32 cellular contexts compared by ENCODE assay signal in the genomic region with DNA sequence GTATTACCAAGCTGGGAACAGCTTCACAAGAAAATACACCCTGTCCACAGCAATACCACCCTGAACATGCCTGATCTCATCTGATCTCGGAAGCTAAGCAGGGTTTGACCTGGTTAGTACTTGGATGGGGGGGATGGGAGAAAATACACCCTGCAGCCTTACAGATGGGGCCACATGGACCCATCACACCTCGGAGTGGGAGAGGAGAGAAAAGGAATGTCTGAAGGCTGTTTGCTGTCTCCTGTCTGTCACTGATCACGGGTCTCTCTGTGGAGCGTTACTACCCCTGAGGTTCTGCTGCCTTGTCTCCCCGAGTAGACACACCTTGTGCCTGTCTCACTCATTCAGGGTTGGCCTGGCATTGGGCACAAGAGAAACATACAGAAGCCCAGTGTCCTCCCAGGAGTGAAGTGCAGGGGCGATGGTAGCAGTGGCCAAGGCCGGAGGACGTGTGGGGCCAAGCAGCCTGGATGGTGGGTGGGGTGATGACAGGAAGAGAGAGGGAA. TPM values are rescaled to one million over a fixed set of nuclear protein-coding genes. Genes with fewer than 3 reads are reported as not detected.
"Had no signal": no experiment of that assay in that cellular context is flagged by ENCODE, and none has a peak within 500 bp of the region (broad histone marks: within the 10 kb centered on the region; RNA-seq: fewer than 3 reads in every experiment).

No MANE protein-coding gene starts in this region.

- H3K4me3 Mint-ChIP-seq: activated CD8-positive, alpha-beta T cell treated with anti-CD3 and anti-CD28 coated beads for 36 hours; activated naive CD4-positive, alpha-beta T cell treated with anti-CD3 and anti-CD28 coated beads, Interleukin-2, amount 10 ng/mL, durations not matched to agents 7 days and 5 days; activated naive CD8-positive, alpha-beta T cell treated with anti-CD3 and anti-CD28 coated beads, Interleukin-2, amount 10 ng/mL, durations not matched to agents 7 days and 5 days; activated T-cell treated with anti-CD3 and anti-CD28 coated beads, Interleukin-2, amount 50 U/mL, for 72 hours had no signal

- H3K4me3 ChIP-seq: adrenal gland, SK-N-MC had no signal

- H3K27me3 ChIP-seq: adrenal gland had no signal

- H3K36me3 ChIP-seq: adrenal gland had no signal

- H3K4me1 Mint-ChIP-seq: activated naive CD4-positive, alpha-beta T cell treated with anti-CD3 and anti-CD28 coated beads, Interleukin-2, amount 10 ng/mL, durations not matched to agents 7 days and 5 days; activated naive CD8-positive, alpha-beta T cell treated with anti-CD3 and anti-CD28 coated beads, Interleukin-2, amount 10 ng/mL, durations not matched to agents 7 days and 5 days had no signal

- H3K27ac ChIP-seq: adrenal gland, SK-N-MC, VCaP had no signal

- H3K9me3 Mint-ChIP-seq: activated CD8-positive, alpha-beta T cell treated with anti-CD3 and anti-CD28 coated beads for 36 hours; activated naive CD4-positive, alpha-beta T cell treated with anti-CD3 and anti-CD28 coated beads, Interleukin-2, amount 10 ng/mL, durations not matched to agents 7 days and 5 days; activated T-cell treated with anti-CD3 and anti-CD28 coated beads, Interleukin-2, amount 50 U/mL, for 72 hours; activated T-helper 2 cell treated with anti-CD3 and anti-CD28 coated beads, Interferon-gamma antibody, Interleukin-2, Interleukin-4, amounts not matched to agents 10 μg/mL and 5 μg/mL and 100 μg/mL, durations not matched to agents 14 hours and 24 hours and 36 hours had no signal

- H3K9me3 ChIP-seq: adrenal gland had no signal

- H3K27ac Mint-ChIP-seq: activated CD8-positive, alpha-beta T cell treated with anti-CD3 and anti-CD28 coated beads for 36 hours; activated naive CD4-positive, alpha-beta T cell treated with anti-CD3 and anti-CD28 coated beads, Interleukin-2, amount 10 ng/mL, durations not matched to agents 7 days and 5 days; activated naive CD8-positive, alpha-beta T cell treated with anti-CD3 and anti-CD28 coated beads, Interleukin-2, amount 10 ng/mL, durations not matched to agents 7 days and 5 days; activated T-cell treated with anti-CD3 and anti-CD28 coated beads, Interleukin-2, amount 50 U/mL, for 72 hours; activated T-helper 2 cell treated with anti-CD3 and anti-CD28 coated beads, Interferon-gamma antibody, Interleukin-2, Interleukin-4, amounts not matched to agents 10 μg/mL and 5 μg/mL and 100 μg/mL, durations not matched to agents 14 hours and 24 hours and 36 hours had no signal

- ATAC-seq: activated CD4-positive, CD25-positive, alpha-beta regulatory T cell treated with anti-CD3 and anti-CD28 coated beads, Interleukin-2, amount 50 U/mL, for 24 hours; activated CD8-positive, alpha-beta T cell treated with anti-CD3 and anti-CD28 coated beads for 36 hours; activated T-cell treated with anti-CD3 and anti-CD28 coated beads, Interleukin-2, amount 50 U/mL, for 72 hours; Panc1; Right ventricle myocardium inferior had no signal

- DNase-seq: activated CD4-positive, alpha-beta T cell treated with anti-CD3 and anti-CD28 coated beads for 4 hours; activated CD8-positive, alpha-beta memory T cell treated with anti-CD3 and anti-CD28 coated beads, Interleukin-2, amount 50 U/mL, for 4 hours; activated CD8-positive, alpha-beta T cell treated with anti-CD3 and anti-CD28 coated beads for 36 hours; activated gamma-delta T cell treated with Interleukin-2 at 50 U/mL for 16 hours; activated naive CD4-positive, alpha-beta T cell treated with anti-CD3 and anti-CD28 coated beads, Interleukin-2, amount 10 ng/mL, durations not matched to agents 7 days and 5 days; activated naive CD8-positive, alpha-beta T cell treated with anti-CD3 and anti-CD28 coated beads, Interleukin-2, amount 10 ng/mL, durations not matched to agents 7 days and 5 days; activated T-cell treated with anti-CD3 and anti-CD28 coated beads, Interleukin-2, amount 50 U/mL, for 72 hours; adrenal gland; anterior cingulate cortex; KG1; MV-4-11; NCI-H1092 treated with DMSO at 0.1 percent for 48 hours; NCI-H1417 treated with DMSO at 0.1 percent for 48 hours; NCI-H1694; NCI-H2029; NCI-H2107; NCI-H345; NCI-H510A; NCI-H526 treated with DMSO at 0.1 percent for 48 hours; NCI-H82; OCI-M1; RPMI8226; T-helper 1 cell had no signal

- H3K36me3 Mint-ChIP-seq: activated naive CD4-positive, alpha-beta T cell treated with anti-CD3 and anti-CD28 coated beads, Interleukin-2, amount 10 ng/mL, durations not matched to agents 7 days and 5 days; activated naive CD8-positive, alpha-beta T cell treated with anti-CD3 and anti-CD28 coated beads, Interleukin-2, amount 10 ng/mL, durations not matched to agents 7 days and 5 days had no signal

RNA-seq across cellular contexts. Expression of a gene that starts 48.0 kb away (rescaled TPM):
- total RNA-seq: activated CD8-positive, alpha-beta T cell treated with anti-CD3 and anti-CD28 coated beads for 36 hours; activated naive CD8-positive, alpha-beta T cell treated with anti-CD3 and anti-CD28 coated beads, Interleukin-2, amount 10 ng/mL, durations not matched to agents 7 days and 5 days; activated T-cell treated with anti-CD3 and anti-CD28 coated beads, Interleukin-2, amount 50 U/mL, for 72 hours; activated T-helper 2 cell treated with anti-CD3 and anti-CD28 coated beads, Interferon-gamma antibody, Interleukin-2, Interleukin-4, amounts not matched to agents 10 μg/mL and 5 μg/mL and 100 μg/mL, durations not matched to agents 14 hours and 24 hours and 36 hours; adrenal gland; cardiac septum; MCF 10A; Right ventricle myocardium inferior; T-helper 2 cell treated with Interferon-gamma antibody and Interleukin-4, amounts not matched to agents 100 ng/mL and 5 ng/mL, for 36 hours had no signal
- polyA plus RNA-seq: adrenal gland had no signal
